In the genomic region with DNA sequence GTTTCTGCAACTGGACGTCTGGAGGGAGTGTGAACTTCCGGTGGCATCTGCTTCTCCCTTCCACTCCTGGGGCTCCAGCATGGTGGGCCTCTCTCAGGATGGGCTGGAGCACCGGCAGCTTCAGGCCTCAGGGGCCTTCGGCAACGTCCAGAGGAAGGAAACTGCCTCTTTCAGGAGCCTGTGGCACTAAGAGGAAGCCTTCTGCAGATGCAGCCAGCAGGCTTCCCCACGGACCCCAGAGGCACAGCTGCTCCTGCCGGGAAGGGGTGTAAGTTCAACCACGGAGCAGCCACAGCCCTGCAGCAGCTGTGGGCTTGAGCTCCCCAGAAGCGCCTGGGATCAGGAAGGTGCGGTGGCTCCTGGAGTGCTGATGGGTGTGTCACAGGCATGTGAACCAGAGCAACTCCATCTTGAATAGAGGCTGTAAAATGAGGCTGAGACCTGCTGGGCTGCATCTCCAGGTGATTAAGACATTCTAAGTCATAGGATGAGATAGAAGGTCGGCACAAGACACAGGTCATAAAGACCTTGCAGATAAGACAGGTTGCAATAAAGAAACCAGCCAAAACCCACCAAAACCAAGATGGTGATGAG, we compare ENCODE assay signal across 25 cellular contexts.
"Had no signal": no experiment of that assay in that cellular context is flagged by ENCODE, and none has a peak within 500 bp of the region (broad histone marks: within the 10 kb centered on the region; RNA-seq: fewer than 3 reads in every experiment).

No MANE protein-coding gene starts in this region.

- H3K4me1 ChIP-seq: prostate gland had no signal

- H3K9me3 Mint-ChIP-seq: neural crest cell, type B pancreatic cell had no signal

- ATAC-seq: activated CD4-positive, alpha-beta T cell treated with anti-CD3 and anti-CD28 coated beads for 36 hours; activated T-cell treated with anti-CD3 and anti-CD28 coated beads, Interleukin-2, amount 50 U/mL, for 4 hours; naive thymus-derived CD4-positive, alpha-beta T cell had no signal

- H3K4me1 Mint-ChIP-seq: immature natural killer cell had no signal

- H3K27me3 ChIP-seq: ovary, spleen had no signal

- H3K27ac Mint-ChIP-seq: activated B cell treated with CpG ODN at 0.5 μM for 24 hours; activated CD4-positive, alpha-beta T cell treated with anti-CD3 and anti-CD28 coated beads for 36 hours; activated naive CD4-positive, alpha-beta T cell treated with anti-CD3 and anti-CD28 coated beads for 36 hours; activated naive CD8-positive, alpha-beta T cell treated with anti-CD3 and anti-CD28 coated beads, Interleukin-2, amount 10 ng/mL, durations not matched to agents 7 days and 5 days; immature natural killer cell; naive thymus-derived CD4-positive, alpha-beta T cell; T-helper 1 cell treated with Interleukin-12 subunit alpha and Interleukin-12 subunit beta and Interleukin-4 antibody, amounts not matched to agents 30 μg/mL and 1 μg/mL, for 36 hours; type B pancreatic cell had no signal

- DNase-seq: activated B cell treated with CpG ODN at 0.5 μM for 24 hours; activated CD4-positive, alpha-beta T cell treated with anti-CD3 and anti-CD28 coated beads for 36 hours; activated CD4-positive, alpha-beta T cell treated with anti-CD3 and anti-CD28 coated beads, Interleukin-2, amount 50 U/mL, for 4 hours; activated CD8-positive, alpha-beta memory T cell treated with anti-CD3 and anti-CD28 coated beads for 24 hours; activated CD8-positive, alpha-beta memory T cell treated with anti-CD3 and anti-CD28 coated beads, Interleukin-2, amount 50 U/mL, for 4 hours; activated effector memory CD4-positive, alpha-beta T cell treated with Interleukin-2 at 50 U/mL for 16 hours; activated naive CD4-positive, alpha-beta T cell treated with anti-CD3 and anti-CD28 coated beads for 36 hours; activated naive CD8-positive, alpha-beta T cell treated with anti-CD3 and anti-CD28 coated beads, Interleukin-2, amount 10 ng/mL, durations not matched to agents 7 days and 5 days; activated T-cell treated with anti-CD3 and anti-CD28 coated beads, Interleukin-2, amount 50 U/mL, for 4 hours; amygdala; cortex of kidney; foreskin fibroblast; immature natural killer cell; naive thymus-derived CD4-positive, alpha-beta T cell; ovary; spleen; stimulated activated CD4-positive, alpha-beta T cell treated with anti-CD3 and anti-CD28 coated beads, Interleukin-4, amount 100 ng/mL, for 24 hours; stimulated activated naive CD4-positive, alpha-beta T cell treated with Interleukin-2 at 50 U/mL for 16 hours; T1000 had no signal

- H3K36me3 ChIP-seq: ovary, prostate gland, spleen, thoracic aorta had no signal

- H3K9me3 ChIP-seq: ovary, prostate gland had no signal

- H3K27ac ChIP-seq: ovary, prostate gland, spleen, thoracic aorta had no signal

- H3K4me3 ChIP-seq: lung, ovary, prostate gland, spleen, thoracic aorta had no signal

- H3K27me3 Mint-ChIP-seq: activated B cell treated with CpG ODN at 0.5 μM for 24 hours; activated CD4-positive, alpha-beta T cell treated with anti-CD3 and anti-CD28 coated beads for 36 hours; activated naive CD8-positive, alpha-beta T cell treated with anti-CD3 and anti-CD28 coated beads, Interleukin-2, amount 10 ng/mL, durations not matched to agents 7 days and 5 days; type B pancreatic cell had no signal

- H3K36me3 Mint-ChIP-seq: activated naive CD8-positive, alpha-beta T cell treated with anti-CD3 and anti-CD28 coated beads, Interleukin-2, amount 10 ng/mL, durations not matched to agents 7 days and 5 days; immature natural killer cell; type B pancreatic cell had no signal

- H3K4me3 Mint-ChIP-seq: activated B cell treated with CpG ODN at 0.5 μM for 24 hours; activated CD4-positive, alpha-beta T cell treated with anti-CD3 and anti-CD28 coated beads for 36 hours; activated naive CD4-positive, alpha-beta T cell treated with anti-CD3 and anti-CD28 coated beads for 36 hours; activated naive CD8-positive, alpha-beta T cell treated with anti-CD3 and anti-CD28 coated beads, Interleukin-2, amount 10 ng/mL, durations not matched to agents 7 days and 5 days; activated T-cell treated with anti-CD3 and anti-CD28 coated beads, Interleukin-2, amount 50 U/mL, for 4 hours; immature natural killer cell; naive thymus-derived CD4-positive, alpha-beta T cell; neural crest cell; T-helper 1 cell treated with Interleukin-12 subunit alpha and Interleukin-12 subunit beta and Interleukin-4 antibody, amounts not matched to agents 30 μg/mL and 1 μg/mL, for 36 hours; type B pancreatic cell had no signal
